1 cellular context compared by ENCODE assay signal in the genomic region with DNA sequence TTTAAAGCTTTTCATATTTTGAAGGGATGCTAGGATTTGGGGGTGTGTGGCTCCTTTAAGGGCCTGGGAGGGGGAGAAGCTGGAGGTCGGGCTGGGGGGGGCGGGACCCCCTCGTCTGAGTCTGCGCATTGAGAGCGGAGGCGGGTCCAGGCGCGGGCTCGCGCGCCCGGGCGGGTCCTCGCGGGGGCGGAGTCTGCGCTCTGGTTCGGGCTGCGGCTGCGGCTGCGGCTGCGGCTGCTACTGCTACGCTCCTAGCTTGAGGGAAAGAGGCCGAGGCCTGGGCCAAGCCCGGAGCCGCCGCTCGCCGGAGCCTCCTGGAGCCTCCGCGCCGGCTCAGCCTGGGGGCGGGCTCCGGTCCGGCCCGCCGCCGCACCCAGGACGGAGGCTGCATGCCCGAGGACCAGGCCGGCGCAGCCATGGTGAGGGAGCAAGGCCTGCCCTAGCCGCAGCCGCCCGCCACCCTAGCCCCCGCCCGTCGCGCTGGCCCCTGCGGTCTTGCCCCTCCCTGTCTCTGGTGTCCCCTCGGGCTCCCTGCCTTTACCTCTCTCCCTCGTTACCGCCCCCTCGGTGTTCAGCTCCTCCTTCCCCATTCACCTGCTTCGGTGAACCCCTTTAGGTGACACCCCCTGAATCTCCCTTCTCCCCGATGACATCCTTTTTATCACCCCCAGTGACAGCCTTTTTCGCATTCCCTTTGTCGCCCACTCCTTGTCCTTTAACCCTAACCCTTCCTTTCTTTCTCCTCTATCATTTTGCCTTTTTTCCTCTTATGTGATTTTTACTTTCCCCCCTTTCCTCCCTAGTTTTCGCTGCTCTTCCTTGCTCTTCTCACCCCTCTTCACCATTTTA.
TF ChIP-seq lines count a peak whose summit lies in the region.

A gene (plus strand): TSS at position 189 of the 849 bp plus-strand sequence. CDS start 201 bp downstream, at position 390.

TF ChIP-seq in HepG2, 621 proteins besides CTCF, POLR2A, EP300 and RAD21 (continued from another document and continues in another):
- TF ChIP-seq SIN3A (IDR thresholded peaks at IDR 0.05; ENCODE audit: borderline replicate concordance, low read depth, low read length) = 0 out of 2 replicates have a peak, but pooled peaks have one; percentile 64
- no peak for TF ChIP-seq ZEB1 (IDR thresholded peaks at IDR 0.05; ENCODE audit: insufficient replicate concordance, low read depth)
- TF ChIP-seq MED1 (CRISPR knock-in tag; IDR thresholded peaks at IDR 0.05) = peak; percentile 44; the same call in 1 of the 2 replicates
- peak; percentile 53; the same call in 1 of the 2 replicates for TF ChIP-seq ZBTB38 (CRISPR knock-in tag; IDR thresholded peaks at IDR 0.05)
- no peak for TF ChIP-seq ZNF101 (CRISPR knock-in tag; IDR thresholded peaks at IDR 0.05; ENCODE audit: borderline replicate concordance, low read depth)
- TF ChIP-seq, protein P1, sequence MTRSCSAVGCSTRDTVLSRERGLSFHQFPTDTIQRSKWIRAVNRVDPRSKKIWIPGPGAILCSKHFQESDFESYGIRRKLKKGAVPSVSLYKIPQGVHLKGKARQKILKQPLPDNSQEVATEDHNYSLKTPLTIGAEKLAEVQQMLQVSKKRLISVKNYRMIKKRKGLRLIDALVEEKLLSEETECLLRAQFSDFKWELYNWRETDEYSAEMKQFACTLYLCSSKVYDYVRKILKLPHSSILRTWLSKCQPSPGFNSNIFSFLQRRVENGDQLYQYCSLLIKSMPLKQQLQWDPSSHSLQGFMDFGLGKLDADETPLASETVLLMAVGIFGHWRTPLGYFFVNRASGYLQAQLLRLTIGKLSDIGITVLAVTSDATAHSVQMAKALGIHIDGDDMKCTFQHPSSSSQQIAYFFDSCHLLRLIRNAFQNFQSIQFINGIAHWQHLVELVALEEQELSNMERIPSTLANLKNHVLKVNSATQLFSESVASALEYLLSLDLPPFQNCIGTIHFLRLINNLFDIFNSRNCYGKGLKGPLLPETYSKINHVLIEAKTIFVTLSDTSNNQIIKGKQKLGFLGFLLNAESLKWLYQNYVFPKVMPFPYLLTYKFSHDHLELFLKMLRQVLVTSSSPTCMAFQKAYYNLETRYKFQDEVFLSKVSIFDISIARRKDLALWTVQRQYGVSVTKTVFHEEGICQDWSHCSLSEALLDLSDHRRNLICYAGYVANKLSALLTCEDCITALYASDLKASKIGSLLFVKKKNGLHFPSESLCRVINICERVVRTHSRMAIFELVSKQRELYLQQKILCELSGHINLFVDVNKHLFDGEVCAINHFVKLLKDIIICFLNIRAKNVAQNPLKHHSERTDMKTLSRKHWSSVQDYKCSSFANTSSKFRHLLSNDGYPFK (CRISPR knock-in tag; IDR thresholded peaks at IDR 0.05; ENCODE audit: borderline replicate concordance) = no peak
- TF ChIP-seq, protein P2, sequence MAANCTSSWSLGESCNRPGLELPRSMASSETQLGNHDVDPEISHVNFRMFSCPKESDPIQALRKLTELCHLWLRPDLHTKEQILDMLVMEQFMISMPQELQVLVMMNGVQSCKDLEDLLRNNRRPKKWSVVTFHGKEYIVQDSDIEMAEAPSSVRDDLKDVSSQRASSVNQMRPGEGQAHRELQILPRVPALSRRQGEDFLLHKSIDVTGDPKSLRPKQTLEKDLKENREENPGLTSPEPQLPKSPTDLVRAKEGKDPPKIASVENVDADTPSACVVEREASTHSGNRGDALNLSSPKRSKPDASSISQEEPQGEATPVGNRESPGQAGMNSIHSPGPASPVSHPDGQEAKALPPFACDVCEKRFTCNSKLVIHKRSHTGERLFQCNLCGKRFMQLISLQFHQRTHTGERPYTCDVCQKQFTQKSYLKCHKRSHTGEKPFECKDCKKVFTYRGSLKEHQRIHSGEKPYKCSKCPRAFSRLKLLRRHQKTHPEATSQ (CRISPR knock-in tag; IDR thresholded peaks at IDR 0.05; ENCODE audit: borderline replicate concordance) = no peak
- TF ChIP-seq, protein P3, sequence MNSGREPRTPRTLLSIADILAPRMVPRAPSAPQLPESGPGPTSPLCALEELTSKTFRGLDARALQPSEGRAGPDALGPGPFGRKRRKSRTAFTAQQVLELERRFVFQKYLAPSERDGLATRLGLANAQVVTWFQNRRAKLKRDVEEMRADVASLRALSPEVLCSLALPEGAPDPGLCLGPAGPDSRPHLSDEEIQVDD (CRISPR knock-in tag; IDR thresholded peaks at IDR 0.05; ENCODE audit: borderline replicate concordance) = peak; percentile 67; the same call in 1 of the 2 replicates
- TF ChIP-seq PHF20 (CRISPR knock-in tag; IDR thresholded peaks at IDR 0.05) = peak; percentile 51; the same call in 1 of the 2 replicates
- TF ChIP-seq KAT2B (IDR thresholded peaks at IDR 0.05; ENCODE audit: borderline replicate concordance, low read depth, low read length) = no peak
- TF ChIP-seq HES4 (CRISPR knock-in tag; IDR thresholded peaks at IDR 0.05; ENCODE audit: borderline replicate concordance) = peak; percentile 84
- no peak for TF ChIP-seq POGZ (CRISPR knock-in tag; IDR thresholded peaks at IDR 0.05)
- TF ChIP-seq, protein P4, sequence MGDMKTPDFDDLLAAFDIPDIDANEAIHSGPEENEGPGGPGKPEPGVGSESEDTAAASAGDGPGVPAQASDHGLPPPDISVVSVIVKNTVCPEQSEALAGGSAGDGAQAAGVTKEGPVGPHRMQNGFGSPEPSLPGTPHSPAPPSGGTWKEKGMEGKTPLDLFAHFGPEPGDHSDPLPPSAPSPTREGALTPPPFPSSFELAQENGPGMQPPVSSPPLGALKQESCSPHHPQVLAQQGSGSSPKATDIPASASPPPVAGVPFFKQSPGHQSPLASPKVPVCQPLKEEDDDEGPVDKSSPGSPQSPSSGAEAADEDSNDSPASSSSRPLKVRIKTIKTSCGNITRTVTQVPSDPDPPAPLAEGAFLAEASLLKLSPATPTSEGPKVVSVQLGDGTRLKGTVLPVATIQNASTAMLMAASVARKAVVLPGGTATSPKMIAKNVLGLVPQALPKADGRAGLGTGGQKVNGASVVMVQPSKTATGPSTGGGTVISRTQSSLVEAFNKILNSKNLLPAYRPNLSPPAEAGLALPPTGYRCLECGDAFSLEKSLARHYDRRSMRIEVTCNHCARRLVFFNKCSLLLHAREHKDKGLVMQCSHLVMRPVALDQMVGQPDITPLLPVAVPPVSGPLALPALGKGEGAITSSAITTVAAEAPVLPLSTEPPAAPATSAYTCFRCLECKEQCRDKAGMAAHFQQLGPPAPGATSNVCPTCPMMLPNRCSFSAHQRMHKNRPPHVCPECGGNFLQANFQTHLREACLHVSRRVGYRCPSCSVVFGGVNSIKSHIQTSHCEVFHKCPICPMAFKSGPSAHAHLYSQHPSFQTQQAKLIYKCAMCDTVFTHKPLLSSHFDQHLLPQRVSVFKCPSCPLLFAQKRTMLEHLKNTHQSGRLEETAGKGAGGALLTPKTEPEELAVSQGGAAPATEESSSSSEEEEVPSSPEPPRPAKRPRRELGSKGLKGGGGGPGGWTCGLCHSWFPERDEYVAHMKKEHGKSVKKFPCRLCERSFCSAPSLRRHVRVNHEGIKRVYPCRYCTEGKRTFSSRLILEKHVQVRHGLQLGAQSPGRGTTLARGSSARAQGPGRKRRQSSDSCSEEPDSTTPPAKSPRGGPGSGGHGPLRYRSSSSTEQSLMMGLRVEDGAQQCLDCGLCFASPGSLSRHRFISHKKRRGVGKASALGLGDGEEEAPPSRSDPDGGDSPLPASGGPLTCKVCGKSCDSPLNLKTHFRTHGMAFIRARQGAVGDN (CRISPR knock-in tag; IDR thresholded peaks at IDR 0.05) = peak; percentile 75
- no peak for TF ChIP-seq ZNF205 (CRISPR knock-in tag; IDR thresholded peaks at IDR 0.05)
- TF ChIP-seq, protein P5, sequence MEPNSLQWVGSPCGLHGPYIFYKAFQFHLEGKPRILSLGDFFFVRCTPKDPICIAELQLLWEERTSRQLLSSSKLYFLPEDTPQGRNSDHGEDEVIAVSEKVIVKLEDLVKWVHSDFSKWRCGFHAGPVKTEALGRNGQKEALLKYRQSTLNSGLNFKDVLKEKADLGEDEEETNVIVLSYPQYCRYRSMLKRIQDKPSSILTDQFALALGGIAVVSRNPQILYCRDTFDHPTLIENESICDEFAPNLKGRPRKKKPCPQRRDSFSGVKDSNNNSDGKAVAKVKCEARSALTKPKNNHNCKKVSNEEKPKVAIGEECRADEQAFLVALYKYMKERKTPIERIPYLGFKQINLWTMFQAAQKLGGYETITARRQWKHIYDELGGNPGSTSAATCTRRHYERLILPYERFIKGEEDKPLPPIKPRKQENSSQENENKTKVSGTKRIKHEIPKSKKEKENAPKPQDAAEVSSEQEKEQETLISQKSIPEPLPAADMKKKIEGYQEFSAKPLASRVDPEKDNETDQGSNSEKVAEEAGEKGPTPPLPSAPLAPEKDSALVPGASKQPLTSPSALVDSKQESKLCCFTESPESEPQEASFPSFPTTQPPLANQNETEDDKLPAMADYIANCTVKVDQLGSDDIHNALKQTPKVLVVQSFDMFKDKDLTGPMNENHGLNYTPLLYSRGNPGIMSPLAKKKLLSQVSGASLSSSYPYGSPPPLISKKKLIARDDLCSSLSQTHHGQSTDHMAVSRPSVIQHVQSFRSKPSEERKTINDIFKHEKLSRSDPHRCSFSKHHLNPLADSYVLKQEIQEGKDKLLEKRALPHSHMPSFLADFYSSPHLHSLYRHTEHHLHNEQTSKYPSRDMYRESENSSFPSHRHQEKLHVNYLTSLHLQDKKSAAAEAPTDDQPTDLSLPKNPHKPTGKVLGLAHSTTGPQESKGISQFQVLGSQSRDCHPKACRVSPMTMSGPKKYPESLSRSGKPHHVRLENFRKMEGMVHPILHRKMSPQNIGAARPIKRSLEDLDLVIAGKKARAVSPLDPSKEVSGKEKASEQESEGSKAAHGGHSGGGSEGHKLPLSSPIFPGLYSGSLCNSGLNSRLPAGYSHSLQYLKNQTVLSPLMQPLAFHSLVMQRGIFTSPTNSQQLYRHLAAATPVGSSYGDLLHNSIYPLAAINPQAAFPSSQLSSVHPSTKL (CRISPR knock-in tag; IDR thresholded peaks at IDR 0.05) = 0 out of 2 replicates have a peak, but pooled peaks have one; percentile 8
- TF ChIP-seq, protein P6, sequence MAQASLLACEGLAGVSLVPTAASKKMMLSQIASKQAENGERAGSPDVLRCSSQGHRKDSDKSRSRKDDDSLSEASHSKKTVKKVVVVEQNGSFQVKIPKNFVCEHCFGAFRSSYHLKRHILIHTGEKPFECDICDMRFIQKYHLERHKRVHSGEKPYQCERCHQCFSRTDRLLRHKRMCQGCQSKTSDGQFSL (CRISPR knock-in tag; IDR thresholded peaks at IDR 0.05) = peak; percentile 41; the same call in 1 of the 2 replicates
- TF ChIP-seq, protein P7, sequence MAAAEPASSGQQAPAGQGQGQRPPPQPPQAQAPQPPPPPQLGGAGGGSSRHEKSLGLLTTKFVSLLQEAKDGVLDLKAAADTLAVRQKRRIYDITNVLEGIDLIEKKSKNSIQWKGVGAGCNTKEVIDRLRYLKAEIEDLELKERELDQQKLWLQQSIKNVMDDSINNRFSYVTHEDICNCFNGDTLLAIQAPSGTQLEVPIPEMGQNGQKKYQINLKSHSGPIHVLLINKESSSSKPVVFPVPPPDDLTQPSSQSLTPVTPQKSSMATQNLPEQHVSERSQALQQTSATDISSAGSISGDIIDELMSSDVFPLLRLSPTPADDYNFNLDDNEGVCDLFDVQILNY (CRISPR knock-in tag; conservative IDR thresholded peaks at IDR 0.05) = no peak
- TF ChIP-seq, protein P8, sequence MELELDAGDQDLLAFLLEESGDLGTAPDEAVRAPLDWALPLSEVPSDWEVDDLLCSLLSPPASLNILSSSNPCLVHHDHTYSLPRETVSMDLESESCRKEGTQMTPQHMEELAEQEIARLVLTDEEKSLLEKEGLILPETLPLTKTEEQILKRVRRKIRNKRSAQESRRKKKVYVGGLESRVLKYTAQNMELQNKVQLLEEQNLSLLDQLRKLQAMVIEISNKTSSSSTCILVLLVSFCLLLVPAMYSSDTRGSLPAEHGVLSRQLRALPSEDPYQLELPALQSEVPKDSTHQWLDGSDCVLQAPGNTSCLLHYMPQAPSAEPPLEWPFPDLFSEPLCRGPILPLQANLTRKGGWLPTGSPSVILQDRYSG (CRISPR knock-in tag; IDR thresholded peaks at IDR 0.05) = peak; percentile 78; the same call in 1 of the 2 replicates
- TF ChIP-seq, protein P9, sequence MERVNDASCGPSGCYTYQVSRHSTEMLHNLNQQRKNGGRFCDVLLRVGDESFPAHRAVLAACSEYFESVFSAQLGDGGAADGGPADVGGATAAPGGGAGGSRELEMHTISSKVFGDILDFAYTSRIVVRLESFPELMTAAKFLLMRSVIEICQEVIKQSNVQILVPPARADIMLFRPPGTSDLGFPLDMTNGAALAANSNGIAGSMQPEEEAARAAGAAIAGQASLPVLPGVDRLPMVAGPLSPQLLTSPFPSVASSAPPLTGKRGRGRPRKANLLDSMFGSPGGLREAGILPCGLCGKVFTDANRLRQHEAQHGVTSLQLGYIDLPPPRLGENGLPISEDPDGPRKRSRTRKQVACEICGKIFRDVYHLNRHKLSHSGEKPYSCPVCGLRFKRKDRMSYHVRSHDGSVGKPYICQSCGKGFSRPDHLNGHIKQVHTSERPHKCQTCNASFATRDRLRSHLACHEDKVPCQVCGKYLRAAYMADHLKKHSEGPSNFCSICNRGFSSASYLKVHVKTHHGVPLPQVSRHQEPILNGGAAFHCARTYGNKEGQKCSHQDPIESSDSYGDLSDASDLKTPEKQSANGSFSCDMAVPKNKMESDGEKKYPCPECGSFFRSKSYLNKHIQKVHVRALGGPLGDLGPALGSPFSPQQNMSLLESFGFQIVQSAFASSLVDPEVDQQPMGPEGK (CRISPR knock-in tag; IDR thresholded peaks at IDR 0.05) = peak; percentile 84
- peak; percentile 79 for TF ChIP-seq SALL1 (CRISPR knock-in tag; IDR thresholded peaks at IDR 0.05)
- TF ChIP-seq KMT2A (CRISPR knock-in tag; IDR thresholded peaks at IDR 0.05) = no peak
- TF ChIP-seq, protein P10, sequence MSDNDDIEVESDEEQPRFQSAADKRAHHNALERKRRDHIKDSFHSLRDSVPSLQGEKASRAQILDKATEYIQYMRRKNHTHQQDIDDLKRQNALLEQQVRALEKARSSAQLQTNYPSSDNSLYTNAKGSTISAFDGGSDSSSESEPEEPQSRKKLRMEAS (IDR thresholded peaks at IDR 0.05) = peak; percentile 57; the same call in 1 of the 2 replicates
- TF ChIP-seq KAT7 (CRISPR knock-in tag; IDR thresholded peaks at IDR 0.05; ENCODE audit: borderline replicate concordance) = peak; percentile 79; the same call in 1 of the 2 replicates
- no peak for TF ChIP-seq ZNF850 (CRISPR knock-in tag; conservative IDR thresholded peaks at IDR 0.05)
- TF ChIP-seq PLRG1 (conservative IDR thresholded peaks at IDR 0.05) = 0 out of 2 replicates have a peak, but pooled peaks have one; percentile 32
- TF ChIP-seq, protein P11, sequence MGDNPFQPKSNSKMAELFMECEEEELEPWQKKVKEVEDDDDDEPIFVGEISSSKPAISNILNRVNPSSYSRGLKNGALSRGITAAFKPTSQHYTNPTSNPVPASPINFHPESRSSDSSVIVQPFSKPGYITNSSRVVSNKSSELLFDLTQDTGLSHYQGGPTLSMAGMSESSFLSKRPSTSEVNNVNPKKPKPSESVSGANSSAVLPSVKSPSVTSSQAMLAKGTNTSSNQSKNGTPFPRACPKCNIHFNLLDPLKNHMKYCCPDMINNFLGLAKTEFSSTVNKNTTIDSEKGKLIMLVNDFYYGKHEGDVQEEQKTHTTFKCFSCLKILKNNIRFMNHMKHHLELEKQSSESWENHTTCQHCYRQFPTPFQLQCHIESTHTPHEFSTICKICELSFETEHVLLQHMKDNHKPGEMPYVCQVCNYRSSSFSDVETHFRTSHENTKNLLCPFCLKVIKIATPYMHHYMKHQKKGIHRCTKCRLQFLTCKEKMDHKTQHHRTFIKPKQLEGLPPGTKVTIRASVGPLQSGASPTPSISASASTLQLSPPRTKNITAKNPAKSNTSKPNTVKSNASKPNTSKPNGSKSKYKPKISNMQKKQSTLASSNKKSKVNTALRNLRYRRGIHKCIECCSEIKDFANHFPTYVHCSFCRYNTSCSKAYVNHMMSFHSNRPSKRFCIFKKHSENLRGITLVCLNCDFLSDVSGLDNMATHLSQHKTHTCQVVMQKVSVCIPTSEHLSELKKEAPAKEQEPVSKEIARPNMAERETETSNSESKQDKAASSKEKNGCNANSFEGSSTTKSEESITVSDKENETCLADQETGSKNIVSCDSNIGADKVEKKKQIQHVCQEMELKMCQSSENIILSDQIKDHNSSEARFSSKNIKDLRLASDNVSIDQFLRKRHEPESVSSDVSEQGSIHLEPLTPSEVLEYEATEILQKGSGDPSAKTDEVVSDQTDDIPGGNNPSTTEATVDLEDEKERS (CRISPR knock-in tag; IDR thresholded peaks at IDR 0.05) = no peak
- TF ChIP-seq MEIS2 (CRISPR knock-in tag; IDR thresholded peaks at IDR 0.05) = peak; percentile 58; the same call in 1 of the 2 replicates
- TF ChIP-seq NR2F2 (IDR thresholded peaks at IDR 0.05; ENCODE audit: borderline replicate concordance, low read depth) = no peak
